In genomic region chr15:33915571-33916407, GRCh38 we compare ENCODE assay signal across 1 cellular context.
TF ChIP-seq lines count a peak whose summit lies in the region.

No MANE protein-coding gene starts in this region.

TF ChIP-seq in HepG2, 621 proteins besides CTCF, POLR2A, EP300 and RAD21 (continued from another document):
- TF ChIP-seq ZNF496 (CRISPR knock-in tag; IDR thresholded peaks at IDR 0.05; ENCODE audit: insufficient replicate concordance) (no peak), ZNF761 (CRISPR knock-in tag; conservative IDR thresholded peaks at IDR 0.05) (no peak), U2AF2 (IDR thresholded peaks at IDR 0.05; ENCODE audit: low read depth, low read length) (no peak), ZNF343 (CRISPR knock-in tag; IDR thresholded peaks at IDR 0.05) (no peak), TBL1XR1 (IDR thresholded peaks at IDR 0.05; ENCODE audit: borderline replicate concordance, low read length, partially characterized antibody) (no peak), KAT2B (IDR thresholded peaks at IDR 0.05; ENCODE audit: borderline replicate concordance, low read depth, low read length) (no peak), THAP11 (CRISPR knock-in tag; IDR thresholded peaks at IDR 0.05) (no peak), NPAS2 (CRISPR knock-in tag; IDR thresholded peaks at IDR 0.05; ENCODE audit: borderline replicate concordance) (no peak), ZNF788 (CRISPR knock-in tag; IDR thresholded peaks at IDR 0.05; ENCODE audit: borderline replicate concordance) (no peak)
- TF ChIP-seq, protein P1, sequence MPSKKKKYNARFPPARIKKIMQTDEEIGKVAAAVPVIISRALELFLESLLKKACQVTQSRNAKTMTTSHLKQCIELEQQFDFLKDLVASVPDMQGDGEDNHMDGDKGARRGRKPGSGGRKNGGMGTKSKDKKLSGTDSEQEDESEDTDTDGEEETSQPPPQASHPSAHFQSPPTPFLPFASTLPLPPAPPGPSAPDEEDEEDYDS (CRISPR knock-in tag; IDR thresholded peaks at IDR 0.05) = no peak
- TF ChIP-seq, protein P2, sequence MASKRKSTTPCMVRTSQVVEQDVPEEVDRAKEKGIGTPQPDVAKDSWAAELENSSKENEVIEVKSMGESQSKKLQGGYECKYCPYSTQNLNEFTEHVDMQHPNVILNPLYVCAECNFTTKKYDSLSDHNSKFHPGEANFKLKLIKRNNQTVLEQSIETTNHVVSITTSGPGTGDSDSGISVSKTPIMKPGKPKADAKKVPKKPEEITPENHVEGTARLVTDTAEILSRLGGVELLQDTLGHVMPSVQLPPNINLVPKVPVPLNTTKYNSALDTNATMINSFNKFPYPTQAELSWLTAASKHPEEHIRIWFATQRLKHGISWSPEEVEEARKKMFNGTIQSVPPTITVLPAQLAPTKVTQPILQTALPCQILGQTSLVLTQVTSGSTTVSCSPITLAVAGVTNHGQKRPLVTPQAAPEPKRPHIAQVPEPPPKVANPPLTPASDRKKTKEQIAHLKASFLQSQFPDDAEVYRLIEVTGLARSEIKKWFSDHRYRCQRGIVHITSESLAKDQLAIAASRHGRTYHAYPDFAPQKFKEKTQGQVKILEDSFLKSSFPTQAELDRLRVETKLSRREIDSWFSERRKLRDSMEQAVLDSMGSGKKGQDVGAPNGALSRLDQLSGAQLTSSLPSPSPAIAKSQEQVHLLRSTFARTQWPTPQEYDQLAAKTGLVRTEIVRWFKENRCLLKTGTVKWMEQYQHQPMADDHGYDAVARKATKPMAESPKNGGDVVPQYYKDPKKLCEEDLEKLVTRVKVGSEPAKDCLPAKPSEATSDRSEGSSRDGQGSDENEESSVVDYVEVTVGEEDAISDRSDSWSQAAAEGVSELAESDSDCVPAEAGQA (IDR thresholded peaks at IDR 0.05; ENCODE audit: low read depth) = no peak
- TF ChIP-seq, protein P2 (CRISPR knock-in tag; IDR thresholded peaks at IDR 0.05; ENCODE audit: borderline replicate concordance) = no peak
